32 cellular contexts compared by ENCODE assay signal in genomic region chrX:133926099-133926498, GRCh38. TPM values are rescaled to one million over a fixed set of nuclear protein-coding genes. Genes with fewer than 3 reads are reported as not detected.
"Had no signal": no experiment of that assay in that cellular context is flagged by ENCODE, and none has a peak within 500 bp of the region (broad histone marks: within the 10 kb centered on the region; RNA-seq: fewer than 3 reads in every experiment).

No MANE protein-coding gene starts in this region.

- H3K27me3 ChIP-seq: esophagus squamous epithelium, sigmoid colon, tibial nerve, upper lobe of left lung had no signal

- H3K79me2 ChIP-seq: parathyroid adenoma had no signal

- DNase-seq: dermis blood vessel endothelial cell; effector memory CD4-positive, alpha-beta T cell; erythroblast; esophagus squamous epithelium; foreskin melanocyte; glutamatergic neuron; heart right ventricle; hippocampal formation; immature natural killer cell; islet precursor cell; kidney glomerular epithelial cell; left colon; left ventricle myocardium superior; lower lobe of right lung; naive thymus-derived CD8-positive, alpha-beta T cell; sigmoid colon; stimulated activated CD4-positive, alpha-beta T cell treated with anti-CD3 and anti-CD28 coated beads, Interleukin-2, amount 100 ng/mL, for 24 hours; stimulated activated CD4-positive, alpha-beta T cell treated with anti-CD3 and anti-CD28 coated beads, Interleukin-4, amount 100 ng/mL, for 24 hours; stimulated activated naive CD4-positive, alpha-beta T cell treated with Interleukin-2 at 50 U/mL for 16 hours; substantia nigra; upper lobe of left lung had no signal

- H3K27me3 Mint-ChIP-seq: naive thymus-derived CD8-positive, alpha-beta T cell; progenitor cell of endocrine pancreas had no signal

- FAIRE-seq: endometrium, urothelium cell line had no signal

- H3K9me3 Mint-ChIP-seq: immature natural killer cell; neural crest cell; stimulated activated effector memory CD8-positive, alpha-beta T cell treated with anti-CD3 and anti-CD28 coated beads, Interleukin-12 subunit alpha, Interleukin-12 subunit beta, amount 100 ng/mL, for 72 hours had no signal

- H3K4me3 ChIP-seq: coronary artery, esophagus squamous epithelium, heart right ventricle, lower lobe of right lung, sigmoid colon, thoracic aorta, tibial nerve, upper lobe of left lung had no signal

- H3K9ac ChIP-seq: parathyroid adenoma had no signal

- H3K36me3 Mint-ChIP-seq: immature natural killer cell; stimulated activated effector memory CD8-positive, alpha-beta T cell treated with anti-CD3 and anti-CD28 coated beads, Interleukin-12 subunit alpha, Interleukin-12 subunit beta, amount 100 ng/mL, for 72 hours had no signal

- H3K27ac Mint-ChIP-seq: immature natural killer cell; naive thymus-derived CD8-positive, alpha-beta T cell; progenitor cell of endocrine pancreas; stimulated activated effector memory CD8-positive, alpha-beta T cell treated with anti-CD3 and anti-CD28 coated beads, Interleukin-12 subunit alpha, Interleukin-12 subunit beta, amount 100 ng/mL, for 72 hours had no signal

- H3K27ac ChIP-seq: coronary artery, esophagus squamous epithelium, heart right ventricle, lower lobe of right lung, parathyroid adenoma, sigmoid colon, thoracic aorta, tibial nerve, upper lobe of left lung had no signal

- H3K9me3 ChIP-seq: esophagus squamous epithelium, heart right ventricle, lower lobe of right lung, sigmoid colon, thoracic aorta, tibial nerve, upper lobe of left lung had no signal

- H2AFZ ChIP-seq: parathyroid adenoma had no signal

- H3K4me3 Mint-ChIP-seq: immature natural killer cell; naive thymus-derived CD8-positive, alpha-beta T cell; neural crest cell; stimulated activated effector memory CD8-positive, alpha-beta T cell treated with anti-CD3 and anti-CD28 coated beads, Interleukin-12 subunit alpha, Interleukin-12 subunit beta, amount 100 ng/mL, for 72 hours had no signal

- H3K4me1 ChIP-seq: esophagus squamous epithelium, heart right ventricle, lower lobe of right lung, parathyroid adenoma, sigmoid colon, tibial nerve, upper lobe of left lung had no signal

- ATAC-seq: heart right ventricle; left colon; left ventricle myocardium superior; lower lobe of right lung; naive thymus-derived CD8-positive, alpha-beta T cell; stimulated activated effector memory CD8-positive, alpha-beta T cell treated with anti-CD3 and anti-CD28 coated beads, Interleukin-12 subunit alpha, Interleukin-12 subunit beta, amount 100 ng/mL, for 72 hours had no signal

- H3K36me3 ChIP-seq: esophagus squamous epithelium, heart right ventricle, lower lobe of right lung, sigmoid colon, thoracic aorta, tibial nerve, upper lobe of left lung had no signal

RNA-seq across cellular contexts. Expression of gene GPC3, which starts 59.3 kb away (rescaled TPM):
- total RNA-seq: dermis blood vessel endothelial cell; myocyte; naive thymus-derived CD8-positive, alpha-beta T cell; osteoblast had no signal
- polyA plus RNA-seq: immature natural killer cell had no signal
